ENCODE assay signal across 1 cellular context in genomic region chr22:29315286-29316195, GRCh38.
A peak's percentile ranks its signal among the peaks of the same experiment; 100 is the strongest.
TF ChIP-seq lines count a peak whose summit lies in the region.

TSS of gene RASL10A (minus strand) at chr22:29315697. CDS start at chr22:29315246, 451 bp downstream.

TF ChIP-seq in GM12878, 131 proteins besides CTCF, POLR2A, EP300 and RAD21 (continued from another document):
- TF ChIP-seq LARP7 (IDR thresholded peaks at IDR 0.05) (no peak), SUZ12 (IDR thresholded peaks at IDR 0.05; ENCODE audit: unreplicated experiment) (peak; percentile 49), BCLAF1 (IDR thresholded peaks at IDR 0.05) (no peak), NR2C1 (IDR thresholded peaks at IDR 0.05) (no peak)
